22 cellular contexts compared by ENCODE assay signal in genomic region chr1:27928216-27928954, GRCh38. TPM values are rescaled to one million over a fixed set of nuclear protein-coding genes. Genes with fewer than 3 reads are reported as not detected.
DNase-seq lines count a peak whose midpoint lies in the region; ATAC-seq, FAIRE-seq and TF ChIP-seq lines count a peak whose summit lies in the region.
"Had no signal": no experiment of that assay in that cellular context is flagged by ENCODE, and none has a peak within 500 bp of the region (broad histone marks: within the 10 kb centered on the region; RNA-seq: fewer than 3 reads in every experiment).

No MANE protein-coding gene starts in this region.

- H3K27ac ChIP-seq in K562 (ENCODE audit: extremely low read depth, low read depth, low read length) = no peak overlapping the region
- no peak overlapping the region for H3K27ac ChIP-seq in effector memory CD4-positive, alpha-beta T cell (ENCODE audit: insufficient read depth, low read length, poor library complexity, severe bottlenecking)
- H3K27ac ChIP-seq: body of pancreas had no signal

- peaks cover 0 to 6% of the 10 kb centered on the region in 2 experiments; a peak in 3 of 5 replicates for H3K4me1 ChIP-seq in K562 (replicated peaks in 1 of 2; ENCODE audit: control insufficient read depth in 2 of 2, insufficient read depth in 2 of 2, low read length in 2 of 2)
- no peaks in the 10 kb centered on the region for H3K4me1 ChIP-seq in effector memory CD4-positive, alpha-beta T cell (ENCODE audit: control insufficient read depth, insufficient read depth, low read length, poor library complexity, severe bottlenecking)
- H3K4me1 ChIP-seq: body of pancreas had no signal

- 55% methylated on average over 5 of the region's 5 CpGs for WGBS in K562 (ENCODE audit: insufficient coverage, low coverage, missing lambda C conversion rate)

- TF ChIP-seq EP300 in K562 (IDR thresholded peaks at IDR 0.05; ENCODE audit: low read length) = no peak

- no peaks in the 10 kb centered on the region for H3K36me3 ChIP-seq in K562 (ENCODE audit: control insufficient read depth, insufficient read depth, low read length)
- H3K36me3 ChIP-seq in effector memory CD4-positive, alpha-beta T cell (ENCODE audit: control insufficient read depth, insufficient read depth, low read length) = no peaks in the 10 kb centered on the region

- H4K20me1 ChIP-seq in K562 (replicated peaks; ENCODE audit: control insufficient read depth, insufficient read depth, low read length) = no peaks in the 10 kb centered on the region

- POLR2A ChIA-PET in K562 (lab: Yijun Ruan, JAX) = interaction anchor here (0.9 to 1.1 kb wide), 3 partner anchors 8 to 720 kb away, joined by 3 read pairs; partner anchors contain the start of gene RNU11

- no peaks in the 10 kb centered on the region for H3K9me1 ChIP-seq in K562 (ENCODE audit: control insufficient read depth, insufficient read depth, low read length)

- TF ChIP-seq CTCF in NB4 (IDR thresholded peaks at IDR 0.05; ENCODE audit: low read depth, low read length) (peak; percentile 8), K562 (IDR thresholded peaks at IDR 0.05 in 2 of 3, conservative IDR thresholded peaks at IDR 0.05 in 1 of 3; ENCODE audit: insufficient read depth in 2 of 3, low read depth in 1 of 3, low read length in 3 of 3) (peak; percentile 34 to 40 (median 35); a peak in 4 of 6 replicates)

- BruUV-seq in K562 (replicated peaks; lab: Mats Ljungman, UMichigan) = no TSS peak

- CTCF ChIA-PET in K562 (lab: Yijun Ruan, JAX; ENCODE audit: low intra/inter-chr PET ratio) = no interaction called here

- in situ Hi-C loops in K562 (cut with MboI) = no loop called here

- no peak overlapping the region for H3K9ac ChIP-seq in K562 (ENCODE audit: insufficient read depth in 1 of 2, low read depth in 2 of 2, low read length in 2 of 2)

- TF ChIP-seq POLR2A in NB4 (IDR thresholded peaks at IDR 0.05; ENCODE audit: extremely low read depth, insufficient read length) (no peak), K562 (conservative IDR thresholded peaks at IDR 0.05) (no peak)

- peak; percentile 39 for DNase-seq in activated effector memory CD4-positive, alpha-beta T cell treated with anti-CD3 and anti-CD28 coated beads, Interleukin-2, amount 50 U/mL, for 16 hours
- no peak for DNase-seq in activated effector memory CD4-positive, alpha-beta T cell treated with Interleukin-2 at 50 U/mL for 16 hours
- DNase-seq in NB4 (ENCODE audit: low read depth) (no peak), K562 (ENCODE audit: extremely low read depth in 1 of 4, low spot score in 3 of 4) (peak in 2 of 4 experiments; percentile 35 to 36), renal cortical epithelial cell (ENCODE audit: low read depth) (peak; percentile 89), HT-29 (ENCODE audit: low spot score) (no peak)
- DNase-seq in effector CD8-positive, alpha-beta T cell (lab: John Stamatoyannopoulos, UW) = no peak
- DNase-seq in effector memory CD4-positive, alpha-beta T cell = no peak
- DNase-seq: activated CD4-positive, alpha-beta T cell treated with anti-CD3 and anti-CD28 coated beads for 4 hours; activated naive CD8-positive, alpha-beta T cell treated with anti-CD3 and anti-CD28 coated beads, Interleukin-2, amount 10 ng/mL, durations not matched to agents 7 days and 5 days; body of pancreas; DMS79 treated with DMSO at 0.1 percent for 48 hours; NCI-H1436; NCI-H82; SIG-M5; substantia nigra; T-helper 1 cell had no signal

- no peaks in the 10 kb centered on the region for H3K27me3 ChIP-seq in K562 (ENCODE audit: control insufficient read depth in 2 of 2, insufficient read depth in 2 of 2, low read length in 2 of 2)
- H3K27me3 ChIP-seq in effector memory CD4-positive, alpha-beta T cell (replicated peaks; ENCODE audit: control insufficient read depth, insufficient read depth, low read length, poor library complexity, severe bottlenecking) = no peaks in the 10 kb centered on the region
- H3K27me3 ChIP-seq: body of pancreas had no signal

- no peak overlapping the region for H3K4me2 ChIP-seq in K562 (ENCODE audit: insufficient read depth, low read length)

- no peaks in the 10 kb centered on the region for H3K79me2 ChIP-seq in K562 (ENCODE audit: control insufficient read depth, insufficient read depth, low read length)

- peak in 1 of 2 experiments; percentile 24; a peak in 1 of 4 replicates for TF ChIP-seq RAD21 in K562 (CRISPR knock-in tag; conservative IDR thresholded peaks at IDR 0.05 in 1 of 2, IDR thresholded peaks at IDR 0.05 in 1 of 2)

- H2AFZ ChIP-seq in K562 (ENCODE audit: low read depth, low read length) = peak overlapping the region; percentile 23; the same call in 1 of the 2 replicates

- H3K4me3 ChIP-seq in NB4 (ENCODE audit: low read depth, low read length) = no peak overlapping the region
- H3K4me3 ChIP-seq in K562 = no peak overlapping the region
- H3K4me3 ChIP-seq in effector memory CD4-positive, alpha-beta T cell (ENCODE audit: insufficient read depth, low read depth, low read length, poor library complexity, severe bottlenecking) = no peak overlapping the region
- H3K4me3 ChIP-seq: body of pancreas had no signal

- no peak for FAIRE-seq in K562 (lab: Jason Lieb, UNC)

- peak; percentile 69 for ATAC-seq in K562
- ATAC-seq: body of pancreas, HCT116 had no signal

- intact Hi-C loops in K562 (cut with micrococcal nuclease) = no loop called here

- H3K9me3 ChIP-seq in K562 (replicated peaks; ENCODE audit: control insufficient read depth, insufficient read depth, low read depth, low read length) = no peaks in the 10 kb centered on the region
- H3K9me3 ChIP-seq in effector memory CD4-positive, alpha-beta T cell (ENCODE audit: control insufficient read depth, low read length) = no peaks in the 10 kb centered on the region
- H3K9me3 ChIP-seq: body of pancreas had no signal

RNA-seq across cellular contexts. Expression of gene SMPDL3B, which starts 6.4 kb away (rescaled TPM):
- 1.3 and 1.6 TPM in 2 replicates for total RNA-seq in K562 (2011; cell fraction: chromatin; rRNA removed; ENCODE audit: low replicate concordance)
- 1.4 and 2.0 TPM in 2 replicates for total RNA-seq in K562 (2011; cell fraction: nucleolus; rRNA removed)
- 1.1 and 1.6 TPM in 2 replicates for total RNA-seq in K562 (2011; cell fraction: nucleoplasm; rRNA removed)
- total RNA-seq in K562 (2014; rRNA removed) = 0.73 and 0.98 TPM in 2 replicates
- total RNA-seq in K562 (2014; rRNA removed; fragmentation: Illumina TruSeq; extraction: Trizol) = 0.36 and 0.38 TPM in 2 replicates
- 0.07 and 0.11 TPM in 2 replicates for total RNA-seq in K562 (2015; rRNA removed; fragmentation: Illumina TruSeq; extraction: Trizol)
- total RNA-seq in K562 (2021) = 0.74 and 0.98 TPM in 2 replicates
- 0.68 and 1.1 TPM in 2 replicates for polyA plus RNA-seq in K562 (2011; rRNA removed)
- 1.1 and 2.3 TPM in 2 replicates for polyA plus RNA-seq in K562 (2011; cell fraction: cytosol; rRNA removed)
- polyA plus RNA-seq in K562 (2011; cell fraction: nucleus; rRNA removed) = 0.70 and 1.6 TPM in 2 replicates
- 0.30 and 1.1 TPM in 2 replicates for polyA plus RNA-seq in K562 (2012)
- 0.71 and 0.97 TPM in 2 replicates for polyA plus RNA-seq in K562 (2014; fragmentation: Illumina TruSeq; extraction: Trizol)
- polyA plus RNA-seq in K562 (2014; fragmentation: Nextera tagmentation; extraction: Ambion mirVana) = under 1 TPM; 0.10 to 0.41 TPM
- polyA plus RNA-seq in K562 (2014; rRNA removed) = 1.1 and 1.2 TPM in 2 replicates
- polyA minus RNA-seq in K562 (2011; rRNA and poly(A)+ RNA removed) = 0.53 and 0.54 TPM in 2 replicates
- polyA minus RNA-seq in K562 (2011; cell fraction: cytosol; rRNA and poly(A)+ RNA removed) = 0.48 TPM in 1 of 2 replicates, not detected in the other
- polyA minus RNA-seq in K562 (2011; cell fraction: nucleus; rRNA and poly(A)+ RNA removed) = 0.27 and 0.56 TPM in 2 replicates
- 9.5 and 17.9 TPM in 2 replicates for total RNA-seq in renal cortical epithelial cell
- total RNA-seq in HT-29 (2014; rRNA removed; shearing (Covaris generic)) = 16.2 and 18.2 TPM in 2 replicates
- total RNA-seq: A172, glomerular endothelial cell, skeletal muscle tissue had no signal
- polyA plus RNA-seq: fibroblast of lung had no signal

RNA-seq across cellular contexts. Expression of gene RPA2, which starts 14.0 kb away (rescaled TPM):
- 37.6 and 39.9 TPM in 2 replicates for total RNA-seq in K562 (2011; cell fraction: chromatin; rRNA removed; ENCODE audit: low replicate concordance)
- total RNA-seq in K562 (2011; cell fraction: nucleolus; rRNA removed) = 42.4 and 43.4 TPM in 2 replicates
- total RNA-seq in K562 (2011; cell fraction: nucleoplasm; rRNA removed) = 47.2 and 54.0 TPM in 2 replicates
- 177 and 243 TPM in 2 replicates for total RNA-seq in K562 (2014; rRNA removed)
- 150 and 169 TPM in 2 replicates for total RNA-seq in K562 (2014; rRNA removed; fragmentation: Illumina TruSeq; extraction: Trizol)
- total RNA-seq in K562 (2015; rRNA removed; fragmentation: Illumina TruSeq; extraction: Trizol) = 136 and 144 TPM in 2 replicates
- total RNA-seq in K562 (2021) = 119 and 121 TPM in 2 replicates
- 177 and 222 TPM in 2 replicates for polyA plus RNA-seq in K562 (2011; rRNA removed)
- 110 and 113 TPM in 2 replicates for polyA plus RNA-seq in K562 (2011; cell fraction: cytosol; rRNA removed)
- 85.8 and 86.7 TPM in 2 replicates for polyA plus RNA-seq in K562 (2011; cell fraction: nucleus; rRNA removed)
- polyA plus RNA-seq in K562 (2012) = 103 and 129 TPM in 2 replicates
- polyA plus RNA-seq in K562 (2014; fragmentation: Illumina TruSeq; extraction: Trizol) = 198 and 207 TPM in 2 replicates
- polyA plus RNA-seq in K562 (2014; fragmentation: Nextera tagmentation; extraction: Ambion mirVana) = 100 to 1,000 TPM; 260 to 516 TPM
- 265 and 295 TPM in 2 replicates for polyA plus RNA-seq in K562 (2014; rRNA removed)
- 69.4 and 70.6 TPM in 2 replicates for polyA minus RNA-seq in K562 (2011; rRNA and poly(A)+ RNA removed)
- polyA minus RNA-seq in K562 (2011; cell fraction: cytosol; rRNA and poly(A)+ RNA removed) = 40.0 and 42.4 TPM in 2 replicates
- polyA minus RNA-seq in K562 (2011; cell fraction: nucleus; rRNA and poly(A)+ RNA removed) = 18.3 and 27.1 TPM in 2 replicates
- 24.8 and 30.0 TPM in 2 replicates for total RNA-seq in renal cortical epithelial cell
- total RNA-seq in HT-29 (2014; rRNA removed; shearing (Covaris generic)) = 53.5 and 57.5 TPM in 2 replicates

RNA-seq across cellular contexts. Expression of gene XKR8, which starts 31.4 kb away (rescaled TPM):
- total RNA-seq in K562 (2011; cell fraction: chromatin; rRNA removed; ENCODE audit: low replicate concordance) = 1.2 and 2.3 TPM in 2 replicates
- total RNA-seq in K562 (2011; cell fraction: nucleolus; rRNA removed) = 3.8 and 4.8 TPM in 2 replicates
- total RNA-seq in K562 (2011; cell fraction: nucleoplasm; rRNA removed) = 2.4 and 2.9 TPM in 2 replicates
- 0.45 and 0.86 TPM in 2 replicates for total RNA-seq in K562 (2014; rRNA removed)
- 0.58 and 0.99 TPM in 2 replicates for total RNA-seq in K562 (2014; rRNA removed; fragmentation: Illumina TruSeq; extraction: Trizol)
- total RNA-seq in K562 (2015; rRNA removed; fragmentation: Illumina TruSeq; extraction: Trizol) = 1.9 and 2.2 TPM in 2 replicates
- total RNA-seq in K562 (2021) = 2.5 and 2.8 TPM in 2 replicates
- polyA plus RNA-seq in K562 (2011; rRNA removed) = 1.8 and 3.1 TPM in 2 replicates
- 2.7 and 4.9 TPM in 2 replicates for polyA plus RNA-seq in K562 (2011; cell fraction: cytosol; rRNA removed)
- 2.5 and 2.6 TPM in 2 replicates for polyA plus RNA-seq in K562 (2011; cell fraction: nucleus; rRNA removed)
- 2.1 and 2.9 TPM in 2 replicates for polyA plus RNA-seq in K562 (2012)
- polyA plus RNA-seq in K562 (2014; fragmentation: Illumina TruSeq; extraction: Trizol) = 1.7 and 2.1 TPM in 2 replicates
- polyA plus RNA-seq in K562 (2014; fragmentation: Nextera tagmentation; extraction: Ambion mirVana) = under 1 TPM; 0.49 to 0.73 TPM
- 1.9 and 2.5 TPM in 2 replicates for polyA plus RNA-seq in K562 (2014; rRNA removed)
- 1.5 and 1.7 TPM in 2 replicates for polyA minus RNA-seq in K562 (2011; rRNA and poly(A)+ RNA removed)
- polyA minus RNA-seq in K562 (2011; cell fraction: cytosol; rRNA and poly(A)+ RNA removed) = 0.95 and 7.0 TPM in 2 replicates
- polyA minus RNA-seq in K562 (2011; cell fraction: nucleus; rRNA and poly(A)+ RNA removed) = 0.67 and 1.2 TPM in 2 replicates
- total RNA-seq in renal cortical epithelial cell = 4.2 and 6.3 TPM in 2 replicates
- total RNA-seq in HT-29 (2014; rRNA removed; shearing (Covaris generic)) = 3.1 and 3.3 TPM in 2 replicates

RNA-seq across cellular contexts. Expression of gene THEMIS2, which starts 56.0 kb away (rescaled TPM):
- 11.1 and 36.1 TPM in 2 replicates for total RNA-seq in K562 (2011; cell fraction: chromatin; rRNA removed; ENCODE audit: low replicate concordance)
- total RNA-seq in K562 (2011; cell fraction: nucleolus; rRNA removed) = 23.2 and 25.5 TPM in 2 replicates
- 18.8 and 19.5 TPM in 2 replicates for total RNA-seq in K562 (2011; cell fraction: nucleoplasm; rRNA removed)
- total RNA-seq in K562 (2014; rRNA removed) (10.8 and 12.6 TPM in 2 replicates), K562 (2014; rRNA removed; fragmentation: Illumina TruSeq; extraction: Trizol) (4.2 and 6.8 TPM in 2 replicates), K562 (2015; rRNA removed; fragmentation: Illumina TruSeq; extraction: Trizol) (4.6 and 4.9 TPM in 2 replicates), K562 (2021) (12.7 TPM in 2 replicates), renal cortical epithelial cell (9.3 and 37.5 TPM in 2 replicates)
- polyA plus RNA-seq in K562 (2011; rRNA removed) (8.5 and 16.9 TPM in 2 replicates), K562 (2014; fragmentation: Illumina TruSeq; extraction: Trizol) (8.0 and 9.5 TPM in 2 replicates), K562 (2014; fragmentation: Nextera tagmentation; extraction: Ambion mirVana) (1 to 10 TPM; 2.3 to 3.4 TPM), K562 (2014; rRNA removed) (11.7 and 12.8 TPM in 2 replicates)
- 15.5 and 15.9 TPM in 2 replicates for polyA plus RNA-seq in K562 (2011; cell fraction: cytosol; rRNA removed)
- 23.2 and 24.7 TPM in 2 replicates for polyA plus RNA-seq in K562 (2011; cell fraction: nucleus; rRNA removed)
- 8.4 and 16.6 TPM in 2 replicates for polyA plus RNA-seq in K562 (2012)
- polyA minus RNA-seq in K562 (2011; rRNA and poly(A)+ RNA removed) = 7.9 and 9.4 TPM in 2 replicates
- polyA minus RNA-seq in K562 (2011; cell fraction: cytosol; rRNA and poly(A)+ RNA removed) = 7.0 and 10.6 TPM in 2 replicates
- 8.6 and 11.6 TPM in 2 replicates for polyA minus RNA-seq in K562 (2011; cell fraction: nucleus; rRNA and poly(A)+ RNA removed)
- 0.28 TPM in 1 of 2 replicates, not detected in the other for total RNA-seq in HT-29 (2014; rRNA removed; shearing (Covaris generic))
- total RNA-seq: A172 had no signal

Comparison
In these comparisons a context has a peak if more than half of its experiments do, and no peak if none do; other contexts are left out.
1. DNase-seq: peak in activated effector memory CD4-positive, alpha-beta T cell treated with anti-CD3 and anti-CD28 coated beads, Interleukin-2, amount 50 U/mL, for 16 hours (single experiment) and renal cortical epithelial cell (single experiment); none in activated effector memory CD4-positive, alpha-beta T cell treated with Interleukin-2 at 50 U/mL for 16 hours (single experiment), NB4 (single experiment), effector CD8-positive, alpha-beta T cell (single experiment), effector memory CD4-positive, alpha-beta T cell (0 of 3) and HT-29 (single experiment).